In genomic region chr7:151275813-151276577, GRCh38 we compare ENCODE assay signal across 9 cellular contexts. TPM values are rescaled to one million over a fixed set of nuclear protein-coding genes. Genes with fewer than 3 reads are reported as not detected.
DNase-seq lines count a peak whose midpoint lies in the region; ATAC-seq, FAIRE-seq and TF ChIP-seq lines count a peak whose summit lies in the region.
"Had no signal": no experiment of that assay in that cellular context is flagged by ENCODE, and none has a peak within 500 bp of the region (broad histone marks: within the 10 kb centered on the region; RNA-seq: fewer than 3 reads in every experiment).

No MANE protein-coding gene starts in this region.

- H3K27me3 ChIP-seq in AG04450 (ENCODE audit: control insufficient read depth, insufficient read depth, low read length): peaks cover 21% of the 10 kb centered on the region
- no peaks in the 10 kb centered on the region; the same call in 1 of the 2 replicates for H3K27me3 ChIP-seq in H9 (ENCODE audit: insufficient read depth, low read length)
- H3K27me3 ChIP-seq in astrocyte (ENCODE audit: insufficient read depth, low read length): peaks cover 4% of the 10 kb centered on the region
- H3K27me3 ChIP-seq in naive thymus-derived CD4-positive, alpha-beta T cell (ENCODE audit: control insufficient read depth in 2 of 2, insufficient read depth in 2 of 2, low read length in 2 of 2): no peaks in the 10 kb centered on the region
- H3K27me3 ChIP-seq in testis: no peaks in the 10 kb centered on the region

- no peak overlapping the region for H3K56ac ChIP-seq in H9 (ENCODE audit: insufficient read length, low read depth, low read length)

- H3K4ac ChIP-seq in H9 (ENCODE audit: low read depth, low read length): no peak overlapping the region

- POLR2A ChIA-PET in AG04450 (lab: Yijun Ruan, JAX): no interaction called here
- POLR2A ChIA-PET in naive thymus-derived CD4-positive, alpha-beta T cell (lab: Charles Lee): no interaction called here

- H3K79me1 ChIP-seq in H9 (ENCODE audit: insufficient read depth, low read depth, low read length, poor library complexity, severe bottlenecking): no peaks in the 10 kb centered on the region

- FAIRE-seq in astrocyte (lab: Jason Lieb, UNC): no peak

- no peak overlapping the region for H4K5ac ChIP-seq in H9 (ENCODE audit: insufficient read length, low read depth, low read length)

- no peak overlapping the region for H3K23ac ChIP-seq in H9 (ENCODE audit: insufficient read length, low read depth, low read length)

- H3K36me3 Mint-ChIP-seq in H9 (ENCODE audit: insufficient read depth in 1 of 3, low read depth in 3 of 3) (no peaks in the 10 kb centered on the region; a peak in 1 of 7 replicates), astrocyte (ENCODE audit: low read depth, unreplicated experiment) (peaks cover 2% of the 10 kb centered on the region)
- no peaks in the 10 kb centered on the region for H3K36me3 Mint-ChIP-seq in naive thymus-derived CD4-positive, alpha-beta T cell

- ATAC-seq in naive thymus-derived CD4-positive, alpha-beta T cell: no peak
- no peak for ATAC-seq in HG03442 (IDR thresholded peaks at IDR 0.05; ENCODE audit: unreplicated experiment)

- no peak overlapping the region for H2BK12ac ChIP-seq in H9 (ENCODE audit: insufficient read length, low read depth, low read length)

- H2BK5ac ChIP-seq in H9 (ENCODE audit: insufficient read length, low read length): no peak overlapping the region

- H2AFZ ChIP-seq in H9 (ENCODE audit: low read length) (no peak overlapping the region), astrocyte (ENCODE audit: low read depth, low read length) (no peak overlapping the region)

- no peak overlapping the region for H3K18ac ChIP-seq in H9 (ENCODE audit: insufficient read length, low read depth, low read length)

- no peak for DNase-seq in AG04450 (ENCODE audit: low read depth, low spot score)
- no peak for DNase-seq in H9
- no peak for DNase-seq in astrocyte (ENCODE audit: low read depth)
- DNase-seq in naive thymus-derived CD4-positive, alpha-beta T cell: no peak
- DNase-seq in testis: no peak
- DNase-seq in stimulated activated CD4-positive, alpha-beta T cell treated with anti-CD3 and anti-CD28 coated beads, Interleukin-2, amount 100 ng/mL, for 24 hours: no peak
- no peak for DNase-seq in 8988T
- DNase-seq: left colon had no signal

- no peaks in the 10 kb centered on the region for H3K9me3 ChIP-seq in AG04450 (ENCODE audit: control insufficient read depth, insufficient read depth, low read length)
- H3K9me3 ChIP-seq in H9 (ENCODE audit: control insufficient read depth, low read depth, low read length): no peaks in the 10 kb centered on the region
- no peaks in the 10 kb centered on the region for H3K9me3 ChIP-seq in astrocyte (ENCODE audit: insufficient read depth, low read depth, low read length)
- no peaks in the 10 kb centered on the region for H3K9me3 ChIP-seq in naive thymus-derived CD4-positive, alpha-beta T cell (ENCODE audit: control insufficient read depth in 2 of 3, low read length in 3 of 3)
- H3K9me3 ChIP-seq in testis: no peaks in the 10 kb centered on the region

- intact Hi-C loops in naive thymus-derived CD4-positive, alpha-beta T cell (cut with micrococcal nuclease): loop anchor here in 1 of 2 donors (2.0 kb wide), 3 partner anchors 31 to 75 kb away; partner anchors contain the start of gene CHPF2
- intact Hi-C loops in testis (cut with DNase I; ENCODE audit: low total_unique reads): no loop called here

- TF ChIP-seq CTCF in AG04450 (IDR thresholded peaks at IDR 0.05; ENCODE audit: low read depth, low read length) (no peak), H9 (conservative IDR thresholded peaks at IDR 0.05) (no peak), astrocyte (IDR thresholded peaks at IDR 0.05; ENCODE audit: insufficient read depth, low read depth, low read length) (no peak), testis (IDR thresholded peaks at IDR 0.05) (no peak)

- peaks cover 66% of the 10 kb centered on the region for H3K27me3 Mint-ChIP-seq in H9 (ENCODE audit: low read depth)
- peaks cover 59% of the 10 kb centered on the region for H3K27me3 Mint-ChIP-seq in astrocyte (ENCODE audit: low read depth, unreplicated experiment)
- H3K27me3 Mint-ChIP-seq in naive thymus-derived CD4-positive, alpha-beta T cell: peaks cover 0 to 25% (median 6%) of the 10 kb centered on the region in 5 donors

- no peak overlapping the region for H3K27ac ChIP-seq in AG04450 (ENCODE audit: low read depth, low read length)
- H3K27ac ChIP-seq in H9 (ENCODE audit: insufficient read length, low read depth, low read length): no peak overlapping the region
- H3K27ac ChIP-seq in astrocyte (ENCODE audit: low read depth, low read length): no peak overlapping the region
- no peak overlapping the region for H3K27ac ChIP-seq in naive thymus-derived CD4-positive, alpha-beta T cell (ENCODE audit: low read depth, low read length)
- H3K27ac ChIP-seq in testis: peak overlapping the region in 1 of 2 donors; percentile 31

- peak overlapping the region; percentile 43 to 71; a peak in 3 of 5 replicates for H3K4me3 Mint-ChIP-seq in H9
- H3K4me3 Mint-ChIP-seq in astrocyte (ENCODE audit: unreplicated experiment): peak overlapping the region; percentile 69
- peak overlapping the region; percentile 27 to 87 (median 66) for H3K4me3 Mint-ChIP-seq in naive thymus-derived CD4-positive, alpha-beta T cell

- H2AK5ac ChIP-seq in H9 (ENCODE audit: insufficient read length, low read length): no peak overlapping the region

- H3K23me2 ChIP-seq in H9 (ENCODE audit: insufficient read length, low read depth, low read length, poor library complexity, severe bottlenecking): no peaks in the 10 kb centered on the region

- no peak overlapping the region for H2BK15ac ChIP-seq in H9 (ENCODE audit: low read depth, low read length)

- H4K8ac ChIP-seq in H9 (replicated peaks; ENCODE audit: insufficient read length, low read depth, low read length): no peak overlapping the region

- peak overlapping the region; percentile 61 for H3K4me3 ChIP-seq in AG04450 (ENCODE audit: low read depth, low read length)
- no peak overlapping the region for H3K4me3 ChIP-seq in astrocyte (ENCODE audit: insufficient read depth, low read depth, low read length)
- no peak overlapping the region for H3K4me3 ChIP-seq in naive thymus-derived CD4-positive, alpha-beta T cell (ENCODE audit: low read length)
- H3K4me3 ChIP-seq in testis: peak overlapping the region in 1 of 2 donors; percentile 41

- H2BK20ac ChIP-seq in H9 (ENCODE audit: low read depth, low read length, poor library complexity, severe bottlenecking): no peak overlapping the region

- no peak overlapping the region for H3K14ac ChIP-seq in H9 (ENCODE audit: insufficient read depth, low read length)

- CTCF ChIA-PET in AG04450 (lab: Charles Lee): no interaction called here
- CTCF ChIA-PET in naive thymus-derived CD4-positive, alpha-beta T cell (lab: Charles Lee): no interaction called here

- no peaks in the 10 kb centered on the region for H3K36me3 ChIP-seq in astrocyte (ENCODE audit: insufficient read depth, low read length)
- no peaks in the 10 kb centered on the region for H3K36me3 ChIP-seq in naive thymus-derived CD4-positive, alpha-beta T cell (ENCODE audit: control insufficient read depth in 2 of 3, insufficient read depth in 3 of 3, low read length in 3 of 3)
- no peaks in the 10 kb centered on the region for H3K36me3 ChIP-seq in testis (ENCODE audit: low read depth, missing control alignments)

- H2BK120ac ChIP-seq in H9 (ENCODE audit: low read depth, low read length, poor library complexity, severe bottlenecking): no peak overlapping the region

- H3K4me2 ChIP-seq in H9 (ENCODE audit: insufficient read depth, insufficient read length, low read length): peak overlapping the region; percentile 32
- H3K4me2 ChIP-seq in astrocyte (ENCODE audit: low read length): peak overlapping the region; percentile 90

- H3K27ac Mint-ChIP-seq in H9: no peak overlapping the region
- H3K27ac Mint-ChIP-seq in astrocyte (ENCODE audit: unreplicated experiment): no peak overlapping the region
- H3K27ac Mint-ChIP-seq in naive thymus-derived CD4-positive, alpha-beta T cell: peak overlapping the region in 2 of 9 donors; percentile 34 to 58

- peaks cover 6 to 19% of the 10 kb centered on the region in 2 experiments for H3K4me1 Mint-ChIP-seq in H9
- no peaks in the 10 kb centered on the region for H3K4me1 Mint-ChIP-seq in astrocyte (ENCODE audit: low read depth, unreplicated experiment)
- peaks cover 28 to 44% (median 38%) of the 10 kb centered on the region in 7 donors for H3K4me1 Mint-ChIP-seq in naive thymus-derived CD4-positive, alpha-beta T cell

- WGBS in H9 (ENCODE audit: extremely low coverage, insufficient read length, low lambda C conversion rate): no CpG with 5 or more reads among the region's 10 CpGs
- WGBS in testis, 2 donors: 22 to 24% methylated on average over 10 of the region's 10 CpGs

- H3K9ac ChIP-seq in H9 (ENCODE audit: extremely low read depth, insufficient read length, low read length): no peak overlapping the region
- no peak overlapping the region for H3K9ac ChIP-seq in astrocyte (ENCODE audit: low read length)

- H3T11ph ChIP-seq in H9 (ENCODE audit: low read length): no peak overlapping the region

- H4K91ac ChIP-seq in H9 (ENCODE audit: insufficient read length, low read depth, low read length): no peak overlapping the region

- H3K79me2 ChIP-seq in H9 (ENCODE audit: insufficient read depth, low read length): no peaks in the 10 kb centered on the region
- H3K79me2 ChIP-seq in astrocyte (ENCODE audit: insufficient read depth, low read length): no peaks in the 10 kb centered on the region

- no peaks in the 10 kb centered on the region for H4K20me1 ChIP-seq in H9 (ENCODE audit: control insufficient read depth, insufficient read depth, insufficient read length)
- H4K20me1 ChIP-seq in astrocyte (ENCODE audit: insufficient read depth, low read length): no peaks in the 10 kb centered on the region

- no peak for TF ChIP-seq POLR2A in testis (IDR thresholded peaks at IDR 0.05)

- H3K9me3 Mint-ChIP-seq in H9 (no peaks in the 10 kb centered on the region), astrocyte (ENCODE audit: unreplicated experiment) (peaks cover 7% of the 10 kb centered on the region)
- no peaks in the 10 kb centered on the region for H3K9me3 Mint-ChIP-seq in naive thymus-derived CD4-positive, alpha-beta T cell

- H3K4me1 ChIP-seq in H9 (ENCODE audit: insufficient read depth, low read length) (no peaks in the 10 kb centered on the region), astrocyte (ENCODE audit: insufficient read depth, low read length) (no peaks in the 10 kb centered on the region), testis (peaks cover 15% of the 10 kb centered on the region)
- H3K4me1 ChIP-seq in naive thymus-derived CD4-positive, alpha-beta T cell (ENCODE audit: control insufficient read depth in 2 of 2, insufficient read depth in 2 of 2, low read length in 2 of 2): peaks cover 15 to 22% of the 10 kb centered on the region in 2 donors

RNA-seq across cellular contexts. Expression of gene SMARCD3, which starts 27.5 kb away (rescaled TPM):
- 39.2 and 47.7 TPM in 2 replicates for polyA plus RNA-seq in AG04450 (2011; rRNA removed)
- 29.9 and 40.9 TPM in 2 replicates for polyA minus RNA-seq in AG04450 (2011; rRNA and poly(A)+ RNA removed)
- 4.7 and 5.0 TPM in 2 replicates for total RNA-seq in H9 (2021)
- total RNA-seq in astrocyte: 47.7 and 50.0 TPM in 2 replicates
- 10 to 100 TPM in 2 of 5 experiments, 1 to 10 TPM in 3; 3.8 to 45.5 (median 5.1) TPM for total RNA-seq in naive thymus-derived CD4-positive, alpha-beta T cell
- 1 to 10 TPM; 4.0 to 8.9 TPM for polyA plus RNA-seq in naive thymus-derived CD4-positive, alpha-beta T cell
- 100 to 1,000 TPM in 1 of 2 donors, 10 to 100 TPM in 1; 94.0 to 122 TPM for total RNA-seq in testis
- 55.1 TPM for polyA plus RNA-seq in testis (ENCODE audit: insufficient read depth, low read depth, low replicate concordance)

RNA-seq across cellular contexts. Expression of gene CHPF2, which starts 43.7 kb away (rescaled TPM):
- polyA plus RNA-seq in AG04450 (2011; rRNA removed) (32.9 and 42.2 TPM in 2 replicates), testis (ENCODE audit: insufficient read depth, low read depth, low replicate concordance) (22.6 TPM)
- polyA minus RNA-seq in AG04450 (2011; rRNA and poly(A)+ RNA removed): 37.7 and 51.9 TPM in 2 replicates
- total RNA-seq in H9 (2021) (25.7 and 28.1 TPM in 2 replicates), astrocyte (84.7 and 101 TPM in 2 replicates), testis (10 to 100 TPM; 66.5 to 70.5 TPM)
- total RNA-seq in naive thymus-derived CD4-positive, alpha-beta T cell: 10 to 100 TPM; 32.3 to 45.8 (median 42.8) TPM
- polyA plus RNA-seq in naive thymus-derived CD4-positive, alpha-beta T cell: 10 to 100 TPM; 17.4 to 27.3 TPM

RNA-seq across cellular contexts. Expression of gene ABCF2, which starts 49.0 kb away (rescaled TPM):
- polyA plus RNA-seq in AG04450 (2011; rRNA removed): 31.0 and 39.0 TPM in 2 replicates
- polyA minus RNA-seq in AG04450 (2011; rRNA and poly(A)+ RNA removed): 39.7 and 41.6 TPM in 2 replicates
- total RNA-seq in H9 (2021): 70.1 and 70.5 TPM in 2 replicates
- 53.2 and 54.3 TPM in 2 replicates for total RNA-seq in astrocyte
- 10 to 100 TPM; 17.2 to 37.8 (median 27.7) TPM for total RNA-seq in naive thymus-derived CD4-positive, alpha-beta T cell
- 10 to 100 TPM; 27.1 to 47.5 TPM for polyA plus RNA-seq in naive thymus-derived CD4-positive, alpha-beta T cell
- 10 to 100 TPM; 44.4 to 49.4 TPM for total RNA-seq in testis
- polyA plus RNA-seq in testis (ENCODE audit: insufficient read depth, low read depth, low replicate concordance): 54.3 TPM
